20 cellular contexts compared by ENCODE assay signal in genomic region chr1:23796466-23797271, GRCh38. TPM values are rescaled to one million over a fixed set of nuclear protein-coding genes. Genes with fewer than 3 reads are reported as not detected.
A peak's percentile ranks its signal among the peaks of the same experiment; 100 is the strongest.
DNase-seq lines count a peak whose midpoint lies in the region; ATAC-seq, FAIRE-seq and TF ChIP-seq lines count a peak whose summit lies in the region.
"Had no signal": no experiment of that assay in that cellular context is flagged by ENCODE, and none has a peak within 500 bp of the region (broad histone marks: within the 10 kb centered on the region; RNA-seq: fewer than 3 reads in every experiment).

No MANE protein-coding gene starts in this region.

- WGBS in K562 (ENCODE audit: insufficient coverage, low coverage, missing lambda C conversion rate), result 87% methylated on average over 15 of the region's 17 CpGs
- 31 to 55% (median 33%) methylated on average over 16 to 17 of the region's 17 CpGs for WGBS in stomach, 5 donors

- DNase-seq in HuH-7 (ENCODE audit: low spot score) (peak; percentile 40), K562 (ENCODE audit: extremely low read depth in 1 of 4, low spot score in 3 of 4) (no peak), left colon (peak; percentile 58 to 62), stomach (peak; percentile 64), MG63 (no peak), brain microvascular endothelial cell (no peak), D341Med (ENCODE audit: low spot score) (no peak), NCI-H2196 (lab: John Stamatoyannopoulos, UW; ENCODE audit: unreplicated experiment) (no peak)
- DNase-seq: amniotic stem cell; dermis blood vessel endothelial cell; Karpas-422; left lung; naive thymus-derived CD8-positive, alpha-beta T cell; NCI-H187 treated with DMSO at 0.1 percent for 48 hours; NCI-H82; RPMI8226; stimulated activated CD4-positive, alpha-beta T cell treated with anti-CD3 and anti-CD28 coated beads, Interleukin-2, amount 100 ng/mL, for 48 hours; T-helper 1 cell had no signal

- POLR2A ChIA-PET in K562 (lab: Yijun Ruan, JAX), result interaction anchor here (0.6 to 10.2 kb wide), 4 partner anchors 10 to 348 kb away, joined by 3 to 197 read pairs (median 3); partner anchors contain the start of genes PITHD1 and PNRC2

- no peak overlapping the region for H2AFZ ChIP-seq in K562 (ENCODE audit: low read depth, low read length)

- ATAC-seq in K562 (no peak), left colon (peak; percentile 12)
- ATAC-seq: left lung; naive thymus-derived CD8-positive, alpha-beta T cell had no signal

- peak overlapping the region in 1 of 2 experiments; percentile 31; a peak in 1 of 4 replicates for H3K9ac ChIP-seq in K562 (ENCODE audit: insufficient read depth in 1 of 2, low read depth in 2 of 2, low read length in 2 of 2)

- TF ChIP-seq CTCF in K562 (IDR thresholded peaks at IDR 0.05 in 2 of 3, conservative IDR thresholded peaks at IDR 0.05 in 1 of 3; ENCODE audit: insufficient read depth in 2 of 3, low read depth in 1 of 3, low read length in 3 of 3) (peak in 2 of 3 experiments; percentile 2 to 22; a peak in 1 of 6 replicates), stomach (IDR thresholded peaks at IDR 0.05) (peak in 2 of 7 experiments; percentile 25 to 27), brain microvascular endothelial cell (IDR thresholded peaks at IDR 0.05; ENCODE audit: low read depth, low read length, missing control alignments) (no peak)

- in situ Hi-C loops in K562 (cut with MboI), result no loop called here
- in situ Hi-C loops in brain microvascular endothelial cell (cut with HindIII; ENCODE audit: low pct_ligation_motif_present, low sequenced_read_pairs), result no loop called here

- CTCF ChIA-PET in K562 (lab: Yijun Ruan, JAX; ENCODE audit: low intra/inter-chr PET ratio), result no interaction called here

- H3K4me1 ChIP-seq in K562 (replicated peaks in 1 of 2; ENCODE audit: control insufficient read depth in 2 of 2, insufficient read depth in 2 of 2, low read length in 2 of 2) (peaks cover 33 to 71% of the 10 kb centered on the region in 2 experiments), stomach (peaks cover 74 to 92% (median 87%) of the 10 kb centered on the region in 4 donors)

- H3K4me2 ChIP-seq in K562 (ENCODE audit: insufficient read depth, low read length), result no peak overlapping the region

- H3K9me1 ChIP-seq in K562 (ENCODE audit: control insufficient read depth, insufficient read depth, low read length), result peaks cover 5% of the 10 kb centered on the region

- intact Hi-C loops in K562 (cut with micrococcal nuclease) (no loop called here), left colon (cut with DNase I, micrococcal nuclease) (no loop called here), stomach (cut with DNase I; ENCODE audit: low total_unique reads) (no loop called here)

- FAIRE-seq in K562 (lab: Jason Lieb, UNC), result no peak
- FAIRE-seq: H54 had no signal

- TF ChIP-seq EP300 in K562 (IDR thresholded peaks at IDR 0.05; ENCODE audit: low read length), result no peak
- TF ChIP-seq EP300 in stomach (IDR thresholded peaks at IDR 0.05), result no peak

- H3K27ac ChIP-seq in K562 (ENCODE audit: extremely low read depth, low read depth, low read length), result no peak overlapping the region
- H3K27ac ChIP-seq in stomach, result peak overlapping the region; percentile 25 to 98 (median 96)
- H3K27ac ChIP-seq in brain microvascular endothelial cell, result no peak overlapping the region
- H3K27ac ChIP-seq: left lung, right atrium auricular region had no signal

- peak; percentile 49 for TF ChIP-seq POLR2A in K562 (conservative IDR thresholded peaks at IDR 0.05)
- no peak for TF ChIP-seq POLR2A in stomach (IDR thresholded peaks at IDR 0.05)

- TF ChIP-seq RAD21 in K562 (CRISPR knock-in tag; conservative IDR thresholded peaks at IDR 0.05 in 1 of 2, IDR thresholded peaks at IDR 0.05 in 1 of 2), result peak in 1 of 2 experiments; percentile 18; a peak in 1 of 4 replicates

- H3K4me3 ChIP-seq in K562 (no peak overlapping the region), stomach (peak overlapping the region in 2 of 4 donors; percentile 72 to 88), MG63 (no peak overlapping the region), brain microvascular endothelial cell (ENCODE audit: low read depth, low read length) (no peak overlapping the region)
- H3K4me3 ChIP-seq: left lung, right atrium auricular region had no signal

- BruUV-seq in K562 (replicated peaks; lab: Mats Ljungman, UMichigan), result no TSS peak

- H3K27me3 ChIP-seq in K562 (ENCODE audit: control insufficient read depth in 2 of 2, insufficient read depth in 2 of 2, low read length in 2 of 2), result no peaks in the 10 kb centered on the region
- H3K27me3 ChIP-seq in stomach, result no peaks in the 10 kb centered on the region
- H3K27me3 ChIP-seq in MG63, result no peaks in the 10 kb centered on the region
- no peaks in the 10 kb centered on the region for H3K27me3 ChIP-seq in brain microvascular endothelial cell (replicated peaks)
- H3K27me3 ChIP-seq: left lung, right atrium auricular region had no signal

- H3K9me3 ChIP-seq in K562 (replicated peaks; ENCODE audit: control insufficient read depth, insufficient read depth, low read depth, low read length) (no peaks in the 10 kb centered on the region), stomach (no peaks in the 10 kb centered on the region), MG63 (no peaks in the 10 kb centered on the region)
- H3K9me3 ChIP-seq: left lung, right atrium auricular region had no signal

- peaks cover 44% of the 10 kb centered on the region for H3K79me2 ChIP-seq in K562 (ENCODE audit: control insufficient read depth, insufficient read depth, low read length)

- peaks cover under 1% of the 10 kb centered on the region; the same call in 1 of the 2 replicates for H4K20me1 ChIP-seq in K562 (replicated peaks; ENCODE audit: control insufficient read depth, insufficient read depth, low read length)

- H3K36me3 ChIP-seq in K562 (ENCODE audit: control insufficient read depth, insufficient read depth, low read length) (peaks cover 62% of the 10 kb centered on the region; the same call in 2 of the 3 replicates), stomach (peaks cover 28 to 55% (median 55%) of the 10 kb centered on the region in 4 donors), MG63 (peaks cover 30% of the 10 kb centered on the region), brain microvascular endothelial cell (replicated peaks) (peaks cover 48% of the 10 kb centered on the region)

RNA-seq across cellular contexts. Expression of gene GALE, which starts 3.9 kb away (rescaled TPM):
- 48.0 and 134 TPM in 2 replicates for total RNA-seq in K562 (2011; cell fraction: chromatin; rRNA removed; ENCODE audit: low replicate concordance)
- 107 and 108 TPM in 2 replicates for total RNA-seq in K562 (2011; cell fraction: nucleolus; rRNA removed)
- 54.4 and 66.4 TPM in 2 replicates for total RNA-seq in K562 (2011; cell fraction: nucleoplasm; rRNA removed)
- total RNA-seq in K562 (2014; rRNA removed), result 130 and 133 TPM in 2 replicates
- 36.8 and 48.3 TPM in 2 replicates for total RNA-seq in K562 (2014; rRNA removed; fragmentation: Illumina TruSeq; extraction: Trizol)
- 86.2 and 91.3 TPM in 2 replicates for total RNA-seq in K562 (2015; rRNA removed; fragmentation: Illumina TruSeq; extraction: Trizol)
- total RNA-seq in K562 (2021), result 108 and 112 TPM in 2 replicates
- 88.3 and 104 TPM in 2 replicates for polyA plus RNA-seq in K562 (2011; rRNA removed)
- 132 and 175 TPM in 2 replicates for polyA plus RNA-seq in K562 (2011; cell fraction: cytosol; rRNA removed)
- polyA plus RNA-seq in K562 (2011; cell fraction: nucleus; rRNA removed), result 105 and 111 TPM in 2 replicates
- polyA plus RNA-seq in K562 (2012), result 89.3 and 129 TPM in 2 replicates
- polyA plus RNA-seq in K562 (2014; fragmentation: Illumina TruSeq; extraction: Trizol), result 96.6 and 108 TPM in 2 replicates
- polyA plus RNA-seq in K562 (2014; fragmentation: Nextera tagmentation; extraction: Ambion mirVana), result 10 to 100 TPM in 1 of 2 experiments, 1 to 10 TPM in 1; 8.4 to 48.4 TPM
- 125 and 139 TPM in 2 replicates for polyA plus RNA-seq in K562 (2014; rRNA removed)
- polyA minus RNA-seq in K562 (2011; rRNA and poly(A)+ RNA removed), result 33.6 and 40.5 TPM in 2 replicates
- polyA minus RNA-seq in K562 (2011; cell fraction: cytosol; rRNA and poly(A)+ RNA removed), result 29.0 and 36.3 TPM in 2 replicates
- 28.5 and 41.0 TPM in 2 replicates for polyA minus RNA-seq in K562 (2011; cell fraction: nucleus; rRNA and poly(A)+ RNA removed)
- total RNA-seq in left colon, result 100 to 1,000 TPM; 129 to 183 TPM
- total RNA-seq in stomach, result 100 to 1,000 TPM in 3 of 5 donors, 10 to 100 TPM in 2; 34.4 to 401 (median 134) TPM
- 100 to 1,000 TPM; 107 to 443 (median 165) TPM for polyA plus RNA-seq in stomach
- 45.4 and 123 TPM in 2 replicates for total RNA-seq in MG63 (2014; rRNA removed; shearing (Covaris generic); ENCODE audit: low replicate concordance)

RNA-seq across cellular contexts. Expression of gene LYPLA2, which starts 5.7 kb away (rescaled TPM):
- total RNA-seq in K562 (2011; cell fraction: chromatin; rRNA removed; ENCODE audit: low replicate concordance), result 27.3 and 126 TPM in 2 replicates
- total RNA-seq in K562 (2011; cell fraction: nucleolus; rRNA removed), result 89.4 and 103 TPM in 2 replicates
- total RNA-seq in K562 (2011; cell fraction: nucleoplasm; rRNA removed), result 56.7 and 62.0 TPM in 2 replicates
- total RNA-seq in K562 (2014; rRNA removed) (126 and 144 TPM in 2 replicates), K562 (2014; rRNA removed; fragmentation: Illumina TruSeq; extraction: Trizol) (17.4 and 25.8 TPM in 2 replicates), K562 (2015; rRNA removed; fragmentation: Illumina TruSeq; extraction: Trizol) (56.5 and 58.4 TPM in 2 replicates), K562 (2021) (108 and 109 TPM in 2 replicates), left colon (10 to 100 TPM; 85.3 to 97.2 TPM), stomach (10 to 100 TPM; 29.0 to 84.6 (median 36.2) TPM)
- polyA plus RNA-seq in K562 (2011; rRNA removed) (60.1 and 72.7 TPM in 2 replicates), K562 (2014; fragmentation: Illumina TruSeq; extraction: Trizol) (90.2 and 141 TPM in 2 replicates), K562 (2014; fragmentation: Nextera tagmentation; extraction: Ambion mirVana) (1 to 10 TPM; 3.9 to 9.9 TPM), K562 (2014; rRNA removed) (127 and 128 TPM in 2 replicates), stomach (10 to 100 TPM; 61.1 to 85.2 (median 67.6) TPM)
- polyA plus RNA-seq in K562 (2011; cell fraction: cytosol; rRNA removed), result 89.6 and 223 TPM in 2 replicates
- polyA plus RNA-seq in K562 (2011; cell fraction: nucleus; rRNA removed), result 141 and 217 TPM in 2 replicates
- polyA plus RNA-seq in K562 (2012), result 97.6 and 103 TPM in 2 replicates
- polyA minus RNA-seq in K562 (2011; rRNA and poly(A)+ RNA removed), result 21.3 and 39.9 TPM in 2 replicates
- polyA minus RNA-seq in K562 (2011; cell fraction: cytosol; rRNA and poly(A)+ RNA removed), result 64.0 and 69.4 TPM in 2 replicates
- polyA minus RNA-seq in K562 (2011; cell fraction: nucleus; rRNA and poly(A)+ RNA removed), result 25.7 and 26.4 TPM in 2 replicates
- 38.5 and 68.6 TPM in 2 replicates for total RNA-seq in MG63 (2014; rRNA removed; shearing (Covaris generic); ENCODE audit: low replicate concordance)

RNA-seq across cellular contexts. Expression of gene PITHD1, which starts 18.5 kb away (rescaled TPM):
- 96.3 and 113 TPM in 2 replicates for total RNA-seq in K562 (2011; cell fraction: chromatin; rRNA removed; ENCODE audit: low replicate concordance)
- 53.2 and 60.7 TPM in 2 replicates for total RNA-seq in K562 (2011; cell fraction: nucleolus; rRNA removed)
- 112 and 144 TPM in 2 replicates for total RNA-seq in K562 (2011; cell fraction: nucleoplasm; rRNA removed)
- total RNA-seq in K562 (2014; rRNA removed) (149 and 175 TPM in 2 replicates), K562 (2014; rRNA removed; fragmentation: Illumina TruSeq; extraction: Trizol) (172 and 175 TPM in 2 replicates), K562 (2015; rRNA removed; fragmentation: Illumina TruSeq; extraction: Trizol) (144 and 151 TPM in 2 replicates), K562 (2021) (126 and 141 TPM in 2 replicates), left colon (10 to 100 TPM; 38.2 to 43.4 TPM), stomach (10 to 100 TPM; 18.1 to 62.0 (median 34.5) TPM)
- polyA plus RNA-seq in K562 (2011; rRNA removed) (159 and 167 TPM in 2 replicates), K562 (2014; fragmentation: Illumina TruSeq; extraction: Trizol) (133 and 138 TPM in 2 replicates), K562 (2014; fragmentation: Nextera tagmentation; extraction: Ambion mirVana) (10 to 100 TPM; 46.5 to 51.7 TPM), K562 (2014; rRNA removed) (159 and 175 TPM in 2 replicates), stomach (10 to 100 TPM; 35.2 to 52.1 (median 47.5) TPM)
- 81.9 and 157 TPM in 2 replicates for polyA plus RNA-seq in K562 (2011; cell fraction: cytosol; rRNA removed)
- 74.8 and 105 TPM in 2 replicates for polyA plus RNA-seq in K562 (2011; cell fraction: nucleus; rRNA removed)
- 80.0 and 120 TPM in 2 replicates for polyA plus RNA-seq in K562 (2012)
- polyA minus RNA-seq in K562 (2011; rRNA and poly(A)+ RNA removed), result 59.4 and 74.4 TPM in 2 replicates
- 29.4 and 34.5 TPM in 2 replicates for polyA minus RNA-seq in K562 (2011; cell fraction: cytosol; rRNA and poly(A)+ RNA removed)
- 17.0 and 32.8 TPM in 2 replicates for polyA minus RNA-seq in K562 (2011; cell fraction: nucleus; rRNA and poly(A)+ RNA removed)
- total RNA-seq in MG63 (2014; rRNA removed; shearing (Covaris generic); ENCODE audit: low replicate concordance), result 64.2 and 116 TPM in 2 replicates

RNA-seq across cellular contexts. Expression of gene HMGCL, which starts 28.6 kb away (rescaled TPM):
- total RNA-seq in K562 (2011; cell fraction: chromatin; rRNA removed; ENCODE audit: low replicate concordance), result 44.6 and 54.9 TPM in 2 replicates
- 33.6 and 36.7 TPM in 2 replicates for total RNA-seq in K562 (2011; cell fraction: nucleolus; rRNA removed)
- total RNA-seq in K562 (2011; cell fraction: nucleoplasm; rRNA removed), result 43.8 and 70.2 TPM in 2 replicates
- 24.2 TPM in 2 replicates for total RNA-seq in K562 (2014; rRNA removed)
- 14.7 and 18.8 TPM in 2 replicates for total RNA-seq in K562 (2014; rRNA removed; fragmentation: Illumina TruSeq; extraction: Trizol)
- total RNA-seq in K562 (2015; rRNA removed; fragmentation: Illumina TruSeq; extraction: Trizol), result 15.5 and 18.0 TPM in 2 replicates
- total RNA-seq in K562 (2021), result 19.5 and 20.3 TPM in 2 replicates
- 37.8 and 43.1 TPM in 2 replicates for polyA plus RNA-seq in K562 (2011; rRNA removed)
- 29.4 and 39.5 TPM in 2 replicates for polyA plus RNA-seq in K562 (2011; cell fraction: cytosol; rRNA removed)
- 22.1 and 29.0 TPM in 2 replicates for polyA plus RNA-seq in K562 (2011; cell fraction: nucleus; rRNA removed)
- polyA plus RNA-seq in K562 (2012), result 21.8 and 49.2 TPM in 2 replicates
- 22.6 and 23.9 TPM in 2 replicates for polyA plus RNA-seq in K562 (2014; fragmentation: Illumina TruSeq; extraction: Trizol)
- 10 to 100 TPM; 73.0 to 82.2 TPM for polyA plus RNA-seq in K562 (2014; fragmentation: Nextera tagmentation; extraction: Ambion mirVana)
- polyA plus RNA-seq in K562 (2014; rRNA removed), result 23.2 and 24.6 TPM in 2 replicates
- 26.6 and 26.7 TPM in 2 replicates for polyA minus RNA-seq in K562 (2011; rRNA and poly(A)+ RNA removed)
- 9.7 and 10.6 TPM in 2 replicates for polyA minus RNA-seq in K562 (2011; cell fraction: cytosol; rRNA and poly(A)+ RNA removed)
- polyA minus RNA-seq in K562 (2011; cell fraction: nucleus; rRNA and poly(A)+ RNA removed), result 8.5 and 13.7 TPM in 2 replicates
- total RNA-seq in left colon, result 10 to 100 TPM; 85.3 to 95.1 TPM
- 10 to 100 TPM in 4 of 5 donors, not detected in 1; 20.1 to 52.7 (median 36.7) TPM for total RNA-seq in stomach
- polyA plus RNA-seq in stomach, result 10 to 100 TPM; 39.8 to 71.0 (median 46.1) TPM
- 27.6 and 41.0 TPM in 2 replicates for total RNA-seq in MG63 (2014; rRNA removed; shearing (Covaris generic); ENCODE audit: low replicate concordance)

RNA-seq across cellular contexts. Expression of gene ELOA, which starts 53.4 kb away (rescaled TPM):
- total RNA-seq in K562 (2011; cell fraction: chromatin; rRNA removed; ENCODE audit: low replicate concordance), result 40.0 and 60.8 TPM in 2 replicates
- 22.4 and 23.7 TPM in 2 replicates for total RNA-seq in K562 (2011; cell fraction: nucleolus; rRNA removed)
- 31.1 and 33.1 TPM in 2 replicates for total RNA-seq in K562 (2011; cell fraction: nucleoplasm; rRNA removed)
- total RNA-seq in K562 (2014; rRNA removed) (61.3 and 70.8 TPM in 2 replicates), K562 (2014; rRNA removed; fragmentation: Illumina TruSeq; extraction: Trizol) (74.1 and 75.8 TPM in 2 replicates), K562 (2015; rRNA removed; fragmentation: Illumina TruSeq; extraction: Trizol) (77.6 and 80.0 TPM in 2 replicates), K562 (2021) (66.6 and 70.8 TPM in 2 replicates), left colon (10 to 100 TPM; 29.6 to 34.7 TPM), stomach (10 to 100 TPM in 4 of 5 donors, 1 to 10 TPM in 1; 7.2 to 54.0 (median 32.5) TPM)
- polyA plus RNA-seq in K562 (2011; rRNA removed) (29.7 and 33.3 TPM in 2 replicates), K562 (2014; fragmentation: Illumina TruSeq; extraction: Trizol) (80.6 and 98.6 TPM in 2 replicates), K562 (2014; fragmentation: Nextera tagmentation; extraction: Ambion mirVana) (10 to 100 TPM; 31.9 to 53.6 TPM), K562 (2014; rRNA removed) (44.4 and 48.7 TPM in 2 replicates), stomach (10 to 100 TPM; 19.1 to 28.1 (median 22.6) TPM)
- polyA plus RNA-seq in K562 (2011; cell fraction: cytosol; rRNA removed), result 13.9 and 14.8 TPM in 2 replicates
- 24.7 and 25.8 TPM in 2 replicates for polyA plus RNA-seq in K562 (2011; cell fraction: nucleus; rRNA removed)
- 28.7 and 53.0 TPM in 2 replicates for polyA plus RNA-seq in K562 (2012)
- polyA minus RNA-seq in K562 (2011; rRNA and poly(A)+ RNA removed), result 35.1 and 35.7 TPM in 2 replicates
- polyA minus RNA-seq in K562 (2011; cell fraction: cytosol; rRNA and poly(A)+ RNA removed), result 25.7 and 34.4 TPM in 2 replicates
- 10.5 and 19.7 TPM in 2 replicates for polyA minus RNA-seq in K562 (2011; cell fraction: nucleus; rRNA and poly(A)+ RNA removed)
- 32.8 and 35.6 TPM in 2 replicates for total RNA-seq in MG63 (2014; rRNA removed; shearing (Covaris generic); ENCODE audit: low replicate concordance)

Comparison
In these comparisons a context has a peak if more than half of its experiments do, and no peak if none do; other contexts are left out.
1. DNase-seq: peak in HuH-7 (single experiment), left colon (2 of 2) and stomach (single experiment); none in K562 (0 of 4), MG63 (single experiment), brain microvascular endothelial cell (single experiment), D341Med (single experiment) and NCI-H2196 (single experiment).
2. H3K27ac ChIP-seq: peak in stomach (5 of 5); none in K562 (single experiment) and brain microvascular endothelial cell (single experiment).